34 cellular contexts compared by ENCODE assay signal in genomic region chr11:95502522-95502921, GRCh38.
"Had no signal": no experiment of that assay in that cellular context is flagged by ENCODE, and none has a peak within 500 bp of the region (broad histone marks: within the 10 kb centered on the region; RNA-seq: fewer than 3 reads in every experiment).

No MANE protein-coding gene starts in this region.

- H3K27me3 Mint-ChIP-seq: activated B cell treated with CpG ODN at 0.5 μM for 24 hours; activated CD4-positive, alpha-beta memory T cell treated with anti-CD3 and anti-CD28 coated beads for 36 hours; activated CD4-positive, alpha-beta T cell treated with anti-CD3 and anti-CD28 coated beads, Interleukin-2, amount 10 ng/mL, durations not matched to agents 24 days and 14 days; activated CD8-positive, alpha-beta T cell treated with anti-CD3 and anti-CD28 coated beads for 36 hours had no signal

- H3K9me3 Mint-ChIP-seq: activated B cell treated with CpG ODN at 0.5 μM for 24 hours; activated CD4-positive, alpha-beta memory T cell treated with anti-CD3 and anti-CD28 coated beads for 36 hours; activated CD8-positive, alpha-beta T cell treated with anti-CD3 and anti-CD28 coated beads for 36 hours; activated naive CD4-positive, alpha-beta T cell treated with anti-CD3 and anti-CD28 coated beads for 36 hours; activated naive CD8-positive, alpha-beta T cell treated with anti-CD3 and anti-CD28 coated beads for 36 hours; activated T-cell treated with anti-CD3 and anti-CD28 coated beads, Interleukin-2, amount 50 U/mL, for 4 hours; activated T-cell treated with anti-CD3 and anti-CD28 coated beads, Interleukin-2, amount 50 U/mL, for 72 hours; activated T-helper 1 cell treated with anti-CD3 and anti-CD28 coated beads, Interleukin-12 subunit alpha, Interleukin-12 subunit beta, Interleukin-2, Interleukin-4 antibody, amounts not matched to agents 30 ng/mL and 10 ng/mL and 1 ng/mL, durations not matched to agents 14 hours and 24 hours and 36 hours; activated T-helper 17 cell treated with anti-CD3 and anti-CD28 coated beads, Interleukin-2, amount 50 U/mL, for 72 hours; T-helper 1 cell treated with Interleukin-12 subunit alpha and Interleukin-12 subunit beta and Interleukin-4 antibody, amounts not matched to agents 30 μg/mL and 1 μg/mL, for 36 hours; T-helper 2 cell treated with Interferon-gamma antibody and Interleukin-4, amounts not matched to agents 5 μg/mL and 100 μg/mL, for 36 hours had no signal

- H3K27me3 ChIP-seq: adrenal gland, body of pancreas, breast epithelium had no signal

- H3K36me3 ChIP-seq: adrenal gland, brain microvascular endothelial cell, breast epithelium had no signal

- DNase-seq: activated B cell treated with CpG ODN at 0.5 μM for 24 hours; activated CD4-positive, alpha-beta memory T cell treated with anti-CD3 and anti-CD28 coated beads for 36 hours; activated CD4-positive, alpha-beta T cell treated with anti-CD3 and anti-CD28 coated beads for 4 hours; activated CD4-positive, alpha-beta T cell treated with anti-CD3 and anti-CD28 coated beads, Interleukin-2, amount 10 ng/mL, durations not matched to agents 24 days and 14 days; activated CD4-positive, alpha-beta T cell treated with anti-CD3 and anti-CD28 coated beads, Interleukin-2, amount 50 U/mL, for 1 hour; activated CD4-positive, alpha-beta T cell treated with anti-CD3 and anti-CD28 coated beads, Interleukin-2, amount 50 U/mL, for 4 hours; activated CD4-positive, CD25-positive, alpha-beta regulatory T cell treated with anti-CD3 and anti-CD28 coated beads, Interleukin-2, amount 50 U/mL, for 72 hours; activated CD8-positive, alpha-beta memory T cell treated with anti-CD3 and anti-CD28 coated beads, Interleukin-2, amount 50 U/mL, for 4 hours; activated CD8-positive, alpha-beta T cell treated with anti-CD3 and anti-CD28 coated beads for 36 hours; activated effector memory CD4-positive, alpha-beta T cell treated with anti-CD3 and anti-CD28 coated beads, Interleukin-2, amount 50 U/mL, for 16 hours; activated gamma-delta T cell treated with Interleukin-2 at 50 U/mL for 16 hours; activated naive CD4-positive, alpha-beta T cell; activated naive CD4-positive, alpha-beta T cell treated with anti-CD3 and anti-CD28 coated beads for 36 hours; activated naive CD4-positive, alpha-beta T cell treated with anti-CD3 and anti-CD28 coated beads, Interleukin-2, amount 50 U/mL, for 16 hours; activated naive CD8-positive, alpha-beta T cell treated with anti-CD3 and anti-CD28 coated beads for 36 hours; activated T-cell treated with anti-CD3 and anti-CD28 coated beads for 4 hours; activated T-cell treated with anti-CD3 and anti-CD28 coated beads, Interleukin-2, amount 50 U/mL, for 1 hour; activated T-cell treated with anti-CD3 and anti-CD28 coated beads, Interleukin-2, amount 50 U/mL, for 4 hours; activated T-cell treated with anti-CD3 and anti-CD28 coated beads, Interleukin-2, amount 50 U/mL, for 72 hours; adrenal gland; amniotic stem cell; body of pancreas; brain microvascular endothelial cell; central memory CD4-positive, alpha-beta T cell; T-helper 1 cell; T-helper 2 cell; T-helper 9 cell had no signal

- H3K27ac Mint-ChIP-seq: activated B cell treated with CpG ODN at 0.5 μM for 24 hours; activated CD4-positive, alpha-beta memory T cell treated with anti-CD3 and anti-CD28 coated beads for 36 hours; activated CD4-positive, alpha-beta T cell treated with anti-CD3 and anti-CD28 coated beads, Interleukin-2, amount 10 ng/mL, durations not matched to agents 24 days and 14 days; activated CD8-positive, alpha-beta T cell treated with anti-CD3 and anti-CD28 coated beads for 36 hours; activated naive CD4-positive, alpha-beta T cell treated with anti-CD3 and anti-CD28 coated beads for 36 hours; activated naive CD4-positive, alpha-beta T cell treated with anti-CD3 and anti-CD28 coated beads, Interleukin-2, amount 50 U/mL, for 72 hours; activated naive CD8-positive, alpha-beta T cell treated with anti-CD3 and anti-CD28 coated beads for 36 hours; activated T-cell treated with anti-CD3 and anti-CD28 coated beads, Interleukin-2, amount 50 U/mL, for 72 hours; activated T-helper 1 cell treated with anti-CD3 and anti-CD28 coated beads, Interleukin-12 subunit alpha, Interleukin-12 subunit beta, Interleukin-2, Interleukin-4 antibody, amounts not matched to agents 30 ng/mL and 10 ng/mL and 1 ng/mL, durations not matched to agents 14 hours and 24 hours and 36 hours; activated T-helper 17 cell treated with anti-CD3 and anti-CD28 coated beads, Interleukin-2, amount 50 U/mL, for 72 hours; T-helper 1 cell treated with Interleukin-12 subunit alpha and Interleukin-12 subunit beta and Interleukin-4 antibody, amounts not matched to agents 30 μg/mL and 1 μg/mL, for 36 hours; T-helper 2 cell treated with Interferon-gamma antibody and Interleukin-4, amounts not matched to agents 5 μg/mL and 100 μg/mL, for 36 hours had no signal

- H3K4me3 Mint-ChIP-seq: activated B cell treated with CpG ODN at 0.5 μM for 24 hours; activated CD4-positive, alpha-beta memory T cell treated with anti-CD3 and anti-CD28 coated beads for 36 hours; activated CD4-positive, alpha-beta T cell treated with anti-CD3 and anti-CD28 coated beads, Interleukin-2, amount 10 ng/mL, durations not matched to agents 24 days and 14 days; activated CD8-positive, alpha-beta T cell treated with anti-CD3 and anti-CD28 coated beads for 36 hours; activated naive CD4-positive, alpha-beta T cell treated with anti-CD3 and anti-CD28 coated beads for 36 hours; activated naive CD8-positive, alpha-beta T cell treated with anti-CD3 and anti-CD28 coated beads for 36 hours; activated T-cell treated with anti-CD3 and anti-CD28 coated beads, Interleukin-2, amount 50 U/mL, for 4 hours; activated T-cell treated with anti-CD3 and anti-CD28 coated beads, Interleukin-2, amount 50 U/mL, for 72 hours; activated T-helper 1 cell treated with anti-CD3 and anti-CD28 coated beads, Interleukin-12 subunit alpha, Interleukin-12 subunit beta, Interleukin-2, Interleukin-4 antibody, amounts not matched to agents 30 ng/mL and 10 ng/mL and 1 ng/mL, durations not matched to agents 14 hours and 24 hours and 36 hours; activated T-helper 17 cell treated with anti-CD3 and anti-CD28 coated beads, Interleukin-2, amount 50 U/mL, for 72 hours; T-helper 1 cell treated with Interleukin-12 subunit alpha and Interleukin-12 subunit beta and Interleukin-4 antibody, amounts not matched to agents 30 μg/mL and 1 μg/mL, for 36 hours; T-helper 2 cell treated with Interferon-gamma antibody and Interleukin-4, amounts not matched to agents 5 μg/mL and 100 μg/mL, for 36 hours had no signal

- ATAC-seq: activated CD8-positive, alpha-beta T cell treated with anti-CD3 and anti-CD28 coated beads for 36 hours; activated naive CD4-positive, alpha-beta T cell treated with anti-CD3 and anti-CD28 coated beads, Interleukin-2, amount 50 U/mL, for 72 hours; activated T-cell treated with anti-CD3 and anti-CD28 coated beads, Interleukin-2, amount 50 U/mL, for 4 hours; activated T-cell treated with anti-CD3 and anti-CD28 coated beads, Interleukin-2, amount 50 U/mL, for 72 hours; activated T-helper 17 cell treated with anti-CD3 and anti-CD28 coated beads, Interleukin-2, amount 50 U/mL, for 72 hours; body of pancreas had no signal

- H3K36me3 Mint-ChIP-seq: activated CD4-positive, alpha-beta memory T cell treated with anti-CD3 and anti-CD28 coated beads for 36 hours; activated naive CD8-positive, alpha-beta T cell treated with anti-CD3 and anti-CD28 coated beads for 36 hours had no signal

- H3K4me3 ChIP-seq: adrenal gland, body of pancreas, breast epithelium had no signal

- H3K9me3 ChIP-seq: adrenal gland, body of pancreas, breast epithelium had no signal

- H3K4me1 ChIP-seq: adrenal gland, body of pancreas, breast epithelium had no signal

- H3K27ac ChIP-seq: adrenal gland, body of pancreas, brain microvascular endothelial cell, breast epithelium, VCaP had no signal
